ENCODE assay signal across 8 cellular contexts in the genomic region with DNA sequence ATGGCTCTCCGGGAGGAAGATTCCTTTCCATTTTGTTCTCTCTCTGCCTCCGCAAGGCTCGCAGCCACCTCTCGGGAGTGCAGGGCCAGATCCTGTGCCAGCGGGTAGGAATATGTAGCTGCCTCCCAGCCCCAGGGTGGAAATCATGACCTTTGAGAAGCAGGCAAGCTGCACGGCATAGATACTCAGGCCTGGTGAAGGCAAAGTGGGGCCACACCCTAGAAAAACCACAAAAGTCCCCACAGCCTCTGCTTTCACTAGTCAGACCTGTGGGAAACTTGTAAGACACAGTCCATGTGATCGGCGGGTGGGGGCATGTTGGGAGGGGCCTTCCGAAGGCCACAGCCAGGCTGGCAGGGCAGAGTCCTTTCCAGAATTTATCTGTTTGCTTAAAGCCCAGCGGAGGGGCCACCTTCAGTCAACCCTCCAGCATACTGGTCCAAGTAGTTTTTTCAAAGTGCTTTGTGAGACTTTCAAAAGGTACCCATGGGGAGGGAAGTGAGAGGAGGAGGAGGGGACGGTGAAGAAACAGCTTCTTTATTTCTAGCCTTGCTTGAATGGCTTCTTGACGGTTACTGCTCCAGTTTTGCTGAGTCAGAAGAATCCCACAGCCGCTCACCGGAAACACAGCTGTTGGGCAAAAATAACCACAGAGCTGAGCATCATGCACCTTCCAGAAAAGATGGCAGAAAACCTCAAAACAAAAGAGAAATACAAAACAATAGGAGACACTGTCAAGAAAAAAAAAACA. TPM values are rescaled to one million over a fixed set of nuclear protein-coding genes. Genes with fewer than 3 reads are reported as not detected.
DNase-seq lines count a peak whose midpoint lies in the region; ATAC-seq and TF ChIP-seq lines count a peak whose summit lies in the region.

A gene (plus strand): TSS at position 52 of the 751 bp plus-strand sequence. CDS start 16,562 bp downstream, outside the sequence.

- H3K36me3 ChIP-seq in esophagus muscularis mucosa = no peaks in the 10 kb centered on the region

- peaks cover 9 to 10% of the 10 kb centered on the region in 2 donors for H3K27me3 Mint-ChIP-seq in natural killer cell treated with Interleukin-12 subunit alpha and Interleukin-12 subunit beta and Interleukin-15 and Interleukin-18, amount 100 ng/mL, for 72 hours

- intact Hi-C loops in esophagus muscularis mucosa (cut with DNase I) = no loop called here

- no peaks in the 10 kb centered on the region for H3K27me3 ChIP-seq in esophagus muscularis mucosa

- peaks cover 16% of the 10 kb centered on the region for H3K36me3 Mint-ChIP-seq in natural killer cell treated with Interleukin-12 subunit alpha and Interleukin-12 subunit beta and Interleukin-15 and Interleukin-18, amount 100 ng/mL, for 72 hours

- TF ChIP-seq POLR2A in esophagus muscularis mucosa (IDR thresholded peaks at IDR 0.05; ENCODE audit: low read depth) = no peak

- TF ChIP-seq CTCF in GM12865 (IDR thresholded peaks at IDR 0.05; ENCODE audit: insufficient read depth, low read depth, low read length, missing control alignments) (no peak), esophagus muscularis mucosa (IDR thresholded peaks at IDR 0.05) (no peak)

- H3K4me1 ChIP-seq in esophagus muscularis mucosa = peaks cover 0 to 11% (median 7%) of the 10 kb centered on the region in 4 donors

- H3K27ac ChIP-seq in esophagus muscularis mucosa (replicated peaks in 1 of 4) = peak within 1 kb of the TSS in 3 of 4 donors; percentile 17 to 46 (median 30)

- no peak for TF ChIP-seq EP300 in esophagus muscularis mucosa (IDR thresholded peaks at IDR 0.05)

- WGBS in esophagus muscularis mucosa = 52% methylated on average over 14 of the region's 14 CpGs

- peak within 1 kb of the TSS; percentile 88 for H3K4me3 Mint-ChIP-seq in natural killer cell treated with Interleukin-12 subunit alpha and Interleukin-12 subunit beta and Interleukin-15 and Interleukin-18, amount 100 ng/mL, for 72 hours

- H3K4me3 ChIP-seq in GM12865 (ENCODE audit: low read depth, low read length) (peak within 1 kb of the TSS; percentile 47), esophagus muscularis mucosa (no peak within 1 kb of the TSS)

- no peaks in the 10 kb centered on the region for H3K9me3 Mint-ChIP-seq in natural killer cell treated with Interleukin-12 subunit alpha and Interleukin-12 subunit beta and Interleukin-15 and Interleukin-18, amount 100 ng/mL, for 72 hours

- ATAC-seq in HG02588 (IDR thresholded peaks at IDR 0.05; ENCODE audit: unreplicated experiment) = peak; percentile 81
- ATAC-seq in natural killer cell treated with Interleukin-12 subunit alpha and Interleukin-12 subunit beta and Interleukin-15 and Interleukin-18, amount 100 ng/mL, for 72 hours = peak; percentile 92 to 93

- peaks cover 15 to 23% of the 10 kb centered on the region in 2 donors for H3K4me1 Mint-ChIP-seq in natural killer cell treated with Interleukin-12 subunit alpha and Interleukin-12 subunit beta and Interleukin-15 and Interleukin-18, amount 100 ng/mL, for 72 hours (ENCODE audit: low read depth in 2 of 2)

- DNase-seq in GM12865 (ENCODE audit: low read depth) (peak; percentile 98), NCI-H187 treated with DMSO at 0.1 percent for 48 hours (lab: John Stamatoyannopoulos, UW) (peak; percentile 33), esophagus muscularis mucosa (ENCODE audit: extremely low spot score) (no peak), NCI-H1694 treated with DMSO at 0.1 percent for 48 hours (lab: John Stamatoyannopoulos, UW) (no peak)
- DNase-seq in activated CD8-positive, alpha-beta memory T cell treated with anti-CD3 and anti-CD28 coated beads, Interleukin-2, amount 50 U/mL, for 24 hours (ENCODE audit: extremely low read depth) = peak; percentile 47
- peak; percentile 83 for DNase-seq in natural killer cell treated with Interleukin-12 subunit alpha and Interleukin-12 subunit beta and Interleukin-15 and Interleukin-18, amount 100 ng/mL, for 72 hours (ENCODE audit: low spot score)
- peak; percentile 56 for DNase-seq in stimulated activated naive CD4-positive, alpha-beta T cell treated with Interleukin-2 at 50 U/mL for 16 hours (lab: John Stamatoyannopoulos, UW)

- peaks cover 0 to 10% (median 2%) of the 10 kb centered on the region in 4 donors for H3K9me3 ChIP-seq in esophagus muscularis mucosa

- peak within 1 kb of the TSS; percentile 83 to 86 for H3K27ac Mint-ChIP-seq in natural killer cell treated with Interleukin-12 subunit alpha and Interleukin-12 subunit beta and Interleukin-15 and Interleukin-18, amount 100 ng/mL, for 72 hours

RNA-seq across cellular contexts. Expression of the gene that starts here (rescaled TPM):
- 1 to 10 TPM in 2 of 4 donors, under 1 TPM in 1, not detected in 1; 0.83 to 3.0 (median 1.8) TPM for total RNA-seq in esophagus muscularis mucosa
- total RNA-seq in natural killer cell treated with Interleukin-12 subunit alpha and Interleukin-12 subunit beta and Interleukin-15 and Interleukin-18, amount 100 ng/mL, for 72 hours = 1 to 10 TPM; 1.2 to 2.8 TPM

Comparison
In these comparisons a context has a peak if more than half of its experiments do, and no peak if none do; other contexts are left out.
1. DNase-seq: peak in GM12865 (single experiment), NCI-H187 treated with DMSO at 0.1 percent for 48 hours (single experiment), activated CD8-positive, alpha-beta memory T cell treated with anti-CD3 and anti-CD28 coated beads, Interleukin-2, amount 50 U/mL, for 24 hours (single experiment), natural killer cell treated with Interleukin-12 subunit alpha and Interleukin-12 subunit beta and Interleukin-15 and Interleukin-18, amount 100 ng/mL, for 72 hours (single experiment) and stimulated activated naive CD4-positive, alpha-beta T cell treated with Interleukin-2 at 50 U/mL for 16 hours (single experiment); none in esophagus muscularis mucosa (single experiment) and NCI-H1694 treated with DMSO at 0.1 percent for 48 hours (single experiment).